Comparison of ENCODE assay signal across 9 cellular contexts in genomic region chr2:68679166-68679916, GRCh38. TPM values are rescaled to one million over a fixed set of nuclear protein-coding genes. Genes with fewer than 3 reads are reported as not detected.
DNase-seq lines count a peak whose midpoint lies in the region; ATAC-seq and TF ChIP-seq lines count a peak whose summit lies in the region.
"Not testable (repeated sequence)": the region's sequence is repeated elsewhere in the genome, so short reads cannot be mapped to it uniquely, and the experiment has no call there.
"Had no signal": no experiment of that assay in that cellular context is flagged by ENCODE, and none has a peak within 500 bp of the region (broad histone marks: within the 10 kb centered on the region; RNA-seq: fewer than 3 reads in every experiment).

No MANE protein-coding gene starts in this region.

- not testable (repeated sequence) for H3K36me3 Mint-ChIP-seq in activated T-cell treated with anti-CD3 and anti-CD28 coated beads, Interleukin-2, amount 50 U/mL, for 4 hours (ENCODE audit: insufficient read depth); stimulated activated naive CD8-positive, alpha-beta T cell treated with anti-CD3 and anti-CD28 coated beads, Interleukin-15, Interleukin-2, amounts not matched to agents 100 ng/mL and 50 ng/mL, for 24 hours (ENCODE audit: low read depth)

- intact Hi-C loops in PC-3 (cut with micrococcal nuclease); left ventricle myocardium superior (cut with micrococcal nuclease); mucosa of descending colon (cut with DNase I, micrococcal nuclease): not testable (repeated sequence)

- BruUV-seq in PC-3 (replicated peaks; lab: Mats Ljungman, UMichigan) = TSS peak; percentile 62

- not testable (repeated sequence) for ATAC-seq in PC-3; activated T-cell treated with anti-CD3 and anti-CD28 coated beads, Interleukin-2, amount 50 U/mL, for 4 hours; left ventricle myocardium superior; mucosa of descending colon

- not testable (repeated sequence) for TF ChIP-seq CTCF in PC-3 (conservative IDR thresholded peaks at IDR 0.05; ENCODE audit: low read depth, low read length); choroid plexus epithelial cell (conservative IDR thresholded peaks at IDR 0.05; ENCODE audit: low read depth, low read length); mucosa of descending colon (IDR thresholded peaks at IDR 0.05)

- H3K9me2 ChIP-seq in PC-3 (replicated peaks; ENCODE audit: low read length) = not testable (repeated sequence)

- not testable (repeated sequence) for H3K27ac Mint-ChIP-seq in stimulated activated naive CD8-positive, alpha-beta T cell treated with anti-CD3 and anti-CD28 coated beads, Interleukin-15, Interleukin-2, amounts not matched to agents 100 ng/mL and 50 ng/mL, for 24 hours

- POLR2A ChIA-PET in PC-3 (lab: Charles Lee; ENCODE audit: unreplicated experiment) = not testable (repeated sequence)

- H4K20me1 ChIP-seq in BLaER1; PC-3 (ENCODE audit: low read length): not testable (repeated sequence)

- peaks cover 22% of the 10 kb centered on the region for H3K4me1 ChIP-seq in BLaER1
- not testable (repeated sequence) for H3K4me1 ChIP-seq in PC-3 (ENCODE audit: insufficient read depth, low read length); mucosa of descending colon (ENCODE audit: low read depth)

- peaks cover 12% of the 10 kb centered on the region for H3K9me3 Mint-ChIP-seq in activated T-cell treated with anti-CD3 and anti-CD28 coated beads, Interleukin-2, amount 50 U/mL, for 4 hours
- not testable (repeated sequence) for H3K9me3 Mint-ChIP-seq in stimulated activated naive CD8-positive, alpha-beta T cell treated with anti-CD3 and anti-CD28 coated beads, Interleukin-15, Interleukin-2, amounts not matched to agents 100 ng/mL and 50 ng/mL, for 24 hours

- not testable (repeated sequence) for H3F3A ChIP-seq in PC-3 (ENCODE audit: low read length, unreplicated experiment)

- H3K79me2 ChIP-seq in PC-3 (ENCODE audit: low read length) = not testable (repeated sequence)

- peak overlapping the region; percentile 64; the same call in 1 of the 2 replicates for H3K27ac ChIP-seq in BLaER1
- not testable (repeated sequence) for H3K27ac ChIP-seq in PC-3 (ENCODE audit: low read length)

- not testable (repeated sequence) for H3K36me3 ChIP-seq in BLaER1; MG63; PC-3 (ENCODE audit: low read depth, low read length); mucosa of descending colon (ENCODE audit: low read depth)

- H3K4me2 ChIP-seq in BLaER1 = peak overlapping the region; percentile 51
- H3K4me2 ChIP-seq in PC-3 (ENCODE audit: low read length) = not testable (repeated sequence)

- H3K4me3 ChIP-seq in BLaER1 (peak overlapping the region; percentile 59), MG63 (peak overlapping the region; percentile 26), choroid plexus epithelial cell (ENCODE audit: low read depth, low read length) (peak overlapping the region; percentile 17), mucosa of descending colon (peak overlapping the region; percentile 1)
- not testable (repeated sequence) for H3K4me3 ChIP-seq in PC-3 (ENCODE audit: low read length)

- not testable (repeated sequence) for H2AFZ ChIP-seq in PC-3 (ENCODE audit: low read length)

- not testable (repeated sequence) for H3K27me3 ChIP-seq in BLaER1; MG63; PC-3 (ENCODE audit: low read length)

- DNase-seq in MG63 (peak; percentile 19), left ventricle myocardium superior (peak; percentile 55), mucosa of descending colon (peak; percentile 69 to 77 (median 76))
- DNase-seq in PC-3; activated T-cell treated with anti-CD3 and anti-CD28 coated beads, Interleukin-2, amount 50 U/mL, for 4 hours; choroid plexus epithelial cell (ENCODE audit: low read depth): not testable (repeated sequence)

- CTCF ChIA-PET in PC-3 (lab: Charles Lee) = not testable (repeated sequence)

- peaks cover 15% of the 10 kb centered on the region for H3K27me3 Mint-ChIP-seq in activated T-cell treated with anti-CD3 and anti-CD28 coated beads, Interleukin-2, amount 50 U/mL, for 4 hours (ENCODE audit: low read depth)
- H3K27me3 Mint-ChIP-seq in stimulated activated naive CD8-positive, alpha-beta T cell treated with anti-CD3 and anti-CD28 coated beads, Interleukin-15, Interleukin-2, amounts not matched to agents 100 ng/mL and 50 ng/mL, for 24 hours = peaks cover 24% of the 10 kb centered on the region

- not testable (repeated sequence) for H3K4me1 Mint-ChIP-seq in activated T-cell treated with anti-CD3 and anti-CD28 coated beads, Interleukin-2, amount 50 U/mL, for 4 hours (ENCODE audit: low read depth); stimulated activated naive CD8-positive, alpha-beta T cell treated with anti-CD3 and anti-CD28 coated beads, Interleukin-15, Interleukin-2, amounts not matched to agents 100 ng/mL and 50 ng/mL, for 24 hours (ENCODE audit: low read depth)

- H3K9me3 ChIP-seq in BLaER1 = peaks cover 42% of the 10 kb centered on the region
- H3K9me3 ChIP-seq in MG63; PC-3 (ENCODE audit: low read length): not testable (repeated sequence)
- H3K9me3 ChIP-seq in mucosa of descending colon = peaks cover 19% of the 10 kb centered on the region

- H3K4me3 Mint-ChIP-seq in activated T-cell treated with anti-CD3 and anti-CD28 coated beads, Interleukin-2, amount 50 U/mL, for 4 hours = peak overlapping the region; percentile 66
- H3K4me3 Mint-ChIP-seq in stimulated activated naive CD8-positive, alpha-beta T cell treated with anti-CD3 and anti-CD28 coated beads, Interleukin-15, Interleukin-2, amounts not matched to agents 100 ng/mL and 50 ng/mL, for 24 hours = peak overlapping the region; percentile 75

- peak overlapping the region; percentile 58; the same call in 1 of the 2 replicates for H3K9ac ChIP-seq in BLaER1
- not testable (repeated sequence) for H3K9ac ChIP-seq in PC-3 (ENCODE audit: low read length)

RNA-seq across cellular contexts. Expression of gene PROKR1, which starts 36.0 kb away (rescaled TPM):
- not detected in 2 replicates for total RNA-seq in MG63 (2014; rRNA removed; shearing (Covaris generic); ENCODE audit: low replicate concordance)
- 0.12 and 0.26 TPM in 2 replicates for total RNA-seq in PC-3 (2014; rRNA removed)
- under 1 TPM in 1 of 3 donors, not detected in 2; 0.08 TPM for total RNA-seq in activated T-cell treated with anti-CD3 and anti-CD28 coated beads, Interleukin-2, amount 50 U/mL, for 4 hours
- total RNA-seq in left ventricle myocardium superior = not detected
- under 1 TPM in 2 of 3 donors, not detected in 1; 0.12 to 0.73 TPM for total RNA-seq in mucosa of descending colon
- total RNA-seq: H4 had no signal

RNA-seq across cellular contexts. Expression of gene ARHGAP25, which starts 55.3 kb away (rescaled TPM):
- total RNA-seq in MG63 (2014; rRNA removed; shearing (Covaris generic); ENCODE audit: low replicate concordance) = not detected in 2 replicates
- total RNA-seq in PC-3 (2014; rRNA removed) = not detected in 2 replicates
- 10 to 100 TPM; 48.6 to 55.7 (median 52.1) TPM for total RNA-seq in activated T-cell treated with anti-CD3 and anti-CD28 coated beads, Interleukin-2, amount 50 U/mL, for 4 hours
- 5.4 TPM for total RNA-seq in left ventricle myocardium superior
- total RNA-seq in mucosa of descending colon = 1 to 10 TPM; 3.1 to 8.8 (median 8.2) TPM
